1 cellular context compared by ENCODE assay signal in the genomic region with DNA sequence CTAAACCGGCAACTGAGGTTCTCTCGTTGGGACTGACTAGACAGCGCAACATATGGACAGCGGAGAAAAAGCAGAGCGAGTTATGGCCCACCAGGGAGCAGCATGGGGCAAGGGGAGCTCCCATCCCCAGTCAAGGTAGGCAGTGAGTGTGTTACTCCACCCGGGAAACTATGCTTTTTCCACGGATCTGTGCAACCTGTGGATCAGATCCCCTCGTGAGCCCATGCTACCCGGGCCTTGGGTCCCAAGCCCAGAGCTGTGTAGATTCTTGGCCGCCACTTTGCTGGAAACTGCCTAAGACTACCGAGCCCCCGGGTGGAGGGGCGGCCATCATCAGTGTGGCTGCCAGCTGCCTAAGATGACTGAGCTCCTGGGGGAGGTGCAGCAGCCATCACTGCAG.
TF ChIP-seq lines count a peak whose summit lies in the region.

No MANE protein-coding gene starts in this region.

TF ChIP-seq in HepG2, 621 proteins besides CTCF, POLR2A, EP300 and RAD21 (continued from another document and continues in another):
- TF ChIP-seq ZNF407 (CRISPR knock-in tag; IDR thresholded peaks at IDR 0.05; ENCODE audit: not compliant biosample characterization): no peak
- TF ChIP-seq ELK4 (CRISPR knock-in tag; IDR thresholded peaks at IDR 0.05; ENCODE audit: borderline replicate concordance): no peak
- no peak for TF ChIP-seq NCOA2 (CRISPR knock-in tag; IDR thresholded peaks at IDR 0.05)
- TF ChIP-seq ZNF331 (CRISPR knock-in tag; IDR thresholded peaks at IDR 0.05): no peak
- TF ChIP-seq ARID4A (CRISPR knock-in tag; IDR thresholded peaks at IDR 0.05; ENCODE audit: borderline replicate concordance): no peak; the same call in 1 of the 2 replicates
- TF ChIP-seq TBX2 (CRISPR knock-in tag; IDR thresholded peaks at IDR 0.05; ENCODE audit: borderline replicate concordance): 0 out of 2 replicates have a peak, but pooled peaks have one; percentile 29
- no peak for TF ChIP-seq ZNF44 (CRISPR knock-in tag; IDR thresholded peaks at IDR 0.05)
- no peak for TF ChIP-seq ZNF530 (CRISPR knock-in tag; IDR thresholded peaks at IDR 0.05; ENCODE audit: low read depth)
- no peak for TF ChIP-seq GZF1 (CRISPR knock-in tag; IDR thresholded peaks at IDR 0.05)
- TF ChIP-seq, protein P1, sequence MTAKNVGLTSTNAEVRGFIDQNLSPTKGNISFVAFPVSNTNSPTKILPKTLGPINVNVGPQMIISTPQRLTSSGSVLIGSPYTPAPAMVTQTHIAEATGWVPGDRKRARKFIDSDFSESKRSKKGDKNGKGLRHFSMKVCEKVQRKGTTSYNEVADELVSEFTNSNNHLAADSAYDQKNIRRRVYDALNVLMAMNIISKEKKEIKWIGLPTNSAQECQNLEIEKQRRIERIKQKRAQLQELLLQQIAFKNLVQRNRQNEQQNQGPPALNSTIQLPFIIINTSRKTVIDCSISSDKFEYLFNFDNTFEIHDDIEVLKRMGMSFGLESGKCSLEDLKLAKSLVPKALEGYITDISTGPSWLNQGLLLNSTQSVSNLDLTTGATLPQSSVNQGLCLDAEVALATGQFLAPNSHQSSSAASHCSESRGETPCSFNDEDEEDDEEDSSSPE (CRISPR knock-in tag; IDR thresholded peaks at IDR 0.05): no peak
- TF ChIP-seq ZNF567 (CRISPR knock-in tag; IDR thresholded peaks at IDR 0.05; ENCODE audit: borderline replicate concordance): no peak
- peak; percentile 60 for TF ChIP-seq YY1 (IDR thresholded peaks at IDR 0.05; ENCODE audit: insufficient read depth, insufficient replicate concordance, low read depth, low read length)
- TF ChIP-seq FOXP1 (IDR thresholded peaks at IDR 0.05): no peak
- TF ChIP-seq FOXP1 (CRISPR knock-in tag; IDR thresholded peaks at IDR 0.05): no peak
- no peak for TF ChIP-seq PHF20 (CRISPR knock-in tag; IDR thresholded peaks at IDR 0.05)
- TF ChIP-seq ZNF264 (CRISPR knock-in tag; IDR thresholded peaks at IDR 0.05): no peak
- TF ChIP-seq TBL1XR1 (IDR thresholded peaks at IDR 0.05; ENCODE audit: borderline replicate concordance, low read length, partially characterized antibody): no peak
- no peak for TF ChIP-seq HOXA9 (CRISPR knock-in tag; IDR thresholded peaks at IDR 0.05; ENCODE audit: borderline replicate concordance)
- TF ChIP-seq KDM5A (IDR thresholded peaks at IDR 0.05; ENCODE audit: borderline replicate concordance, low read length): no peak
- peak; percentile 60 for TF ChIP-seq ZNF687 (CRISPR knock-in tag; IDR thresholded peaks at IDR 0.05)
- TF ChIP-seq ATF7-NPFF (CRISPR knock-in tag; IDR thresholded peaks at IDR 0.05; ENCODE audit: low read depth): 0 out of 2 replicates have a peak, but pooled peaks have one; percentile 46
- TF ChIP-seq RBFOX2 (IDR thresholded peaks at IDR 0.05; ENCODE audit: low read depth, low read length): no peak
- TF ChIP-seq, protein P2, sequence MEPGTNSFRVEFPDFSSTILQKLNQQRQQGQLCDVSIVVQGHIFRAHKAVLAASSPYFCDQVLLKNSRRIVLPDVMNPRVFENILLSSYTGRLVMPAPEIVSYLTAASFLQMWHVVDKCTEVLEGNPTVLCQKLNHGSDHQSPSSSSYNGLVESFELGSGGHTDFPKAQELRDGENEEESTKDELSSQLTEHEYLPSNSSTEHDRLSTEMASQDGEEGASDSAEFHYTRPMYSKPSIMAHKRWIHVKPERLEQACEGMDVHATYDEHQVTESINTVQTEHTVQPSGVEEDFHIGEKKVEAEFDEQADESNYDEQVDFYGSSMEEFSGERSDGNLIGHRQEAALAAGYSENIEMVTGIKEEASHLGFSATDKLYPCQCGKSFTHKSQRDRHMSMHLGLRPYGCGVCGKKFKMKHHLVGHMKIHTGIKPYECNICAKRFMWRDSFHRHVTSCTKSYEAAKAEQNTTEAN (CRISPR knock-in tag; conservative IDR thresholded peaks at IDR 0.05): no peak
- no peak for TF ChIP-seq TEAD2 (CRISPR knock-in tag; IDR thresholded peaks at IDR 0.05)
- peak; percentile 88 for TF ChIP-seq SMC3 (IDR thresholded peaks at IDR 0.05; ENCODE audit: low read length)
- TF ChIP-seq, protein P3, sequence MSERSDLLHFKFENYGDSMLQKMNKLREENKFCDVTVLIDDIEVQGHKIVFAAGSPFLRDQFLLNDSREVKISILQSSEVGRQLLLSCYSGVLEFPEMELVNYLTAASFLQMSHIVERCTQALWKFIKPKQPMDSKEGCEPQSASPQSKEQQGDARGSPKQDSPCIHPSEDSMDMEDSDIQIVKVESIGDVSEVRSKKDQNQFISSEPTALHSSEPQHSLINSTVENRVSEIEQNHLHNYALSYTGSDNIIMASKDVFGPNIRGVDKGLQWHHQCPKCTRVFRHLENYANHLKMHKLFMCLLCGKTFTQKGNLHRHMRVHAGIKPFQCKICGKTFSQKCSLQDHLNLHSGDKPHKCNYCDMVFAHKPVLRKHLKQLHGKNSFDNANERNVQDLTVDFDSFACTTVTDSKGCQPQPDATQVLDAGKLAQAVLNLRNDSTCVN (CRISPR knock-in tag; IDR thresholded peaks at IDR 0.05; ENCODE audit: borderline replicate concordance): no peak
- TF ChIP-seq ZNF841 (CRISPR knock-in tag; IDR thresholded peaks at IDR 0.05; ENCODE audit: borderline replicate concordance): no peak
- no peak for TF ChIP-seq SMARCE1 (IDR thresholded peaks at IDR 0.05; ENCODE audit: borderline replicate concordance)
- TF ChIP-seq KLF12 (CRISPR knock-in tag; IDR thresholded peaks at IDR 0.05; ENCODE audit: borderline replicate concordance): no peak
- no peak for TF ChIP-seq ZNF468 (CRISPR knock-in tag; IDR thresholded peaks at IDR 0.05)
- TF ChIP-seq PAF1 (CRISPR knock-in tag; IDR thresholded peaks at IDR 0.05): no peak
- 0 out of 2 replicates have a peak, but pooled peaks have one; percentile 12 for TF ChIP-seq HOXA3 (CRISPR knock-in tag; IDR thresholded peaks at IDR 0.05)
- no peak for TF ChIP-seq ZNF577 (CRISPR knock-in tag; IDR thresholded peaks at IDR 0.05; ENCODE audit: borderline replicate concordance, low read depth)
